8 cellular contexts compared by ENCODE assay signal in genomic region chr1:27544818-27545612, GRCh38. TPM values are rescaled to one million over a fixed set of nuclear protein-coding genes. Genes with fewer than 3 reads are reported as not detected.
A peak's percentile ranks its signal among the peaks of the same experiment; 100 is the strongest.
DNase-seq lines count a peak whose midpoint lies in the region; ATAC-seq and TF ChIP-seq lines count a peak whose summit lies in the region.
"Had no signal": no experiment of that assay in that cellular context is flagged by ENCODE, and none has a peak within 500 bp of the region (broad histone marks: within the 10 kb centered on the region; RNA-seq: fewer than 3 reads in every experiment).

No MANE protein-coding gene starts in this region.

- no peak for TF ChIP-seq POLR2A in tibial nerve (IDR thresholded peaks at IDR 0.05)

- H3K36me3 Mint-ChIP-seq in activated CD4-positive, alpha-beta memory T cell treated with anti-CD3 and anti-CD28 coated beads, Interleukin-2, amount 10 ng/mL, durations not matched to agents 7 days and 5 days (ENCODE audit: low read depth) = peaks cover 2% of the 10 kb centered on the region
- no peaks in the 10 kb centered on the region for H3K36me3 Mint-ChIP-seq in activated CD4-positive, alpha-beta memory T cell treated with anti-CD3 and anti-CD28 coated beads for 36 hours

- H2AFZ ChIP-seq in PC-3 (ENCODE audit: low read length) (no peak overlapping the region), mesenchymal stem cell (ENCODE audit: low read depth, low read length) (no peak overlapping the region)

- H3K79me2 ChIP-seq in PC-3 (ENCODE audit: low read length) = peaks cover 36% of the 10 kb centered on the region

- 90% methylated on average over 12 of the region's 12 CpGs for WGBS in mesenchymal stem cell
- WGBS in tibial nerve, 2 donors = 51 to 52% methylated on average over 12 of the region's 12 CpGs

- no peaks in the 10 kb centered on the region for H3K9me3 Mint-ChIP-seq in activated CD4-positive, alpha-beta memory T cell treated with anti-CD3 and anti-CD28 coated beads, Interleukin-2, amount 10 ng/mL, durations not matched to agents 7 days and 5 days
- no peaks in the 10 kb centered on the region for H3K9me3 Mint-ChIP-seq in activated CD4-positive, alpha-beta memory T cell treated with anti-CD3 and anti-CD28 coated beads for 36 hours

- H3K14ac ChIP-seq in mesenchymal stem cell (ENCODE audit: low read length in 2 of 2) = no peak overlapping the region

- H3K27ac ChIP-seq in PC-3 (ENCODE audit: low read length) (peak overlapping the region; percentile 100), cingulate gyrus (ENCODE audit: low read depth, low read length) (peak overlapping the region; percentile 61), mesenchymal stem cell (ENCODE audit: low read length, poor library complexity, severe bottlenecking) (no peak overlapping the region), tibial nerve (peak overlapping the region; percentile 57 to 92 (median 74))
- H3K27ac ChIP-seq: SJCRH30 had no signal

- H4K20me1 ChIP-seq in PC-3 (ENCODE audit: low read length) = no peaks in the 10 kb centered on the region

- CTCF ChIA-PET in PC-3 (lab: Charles Lee) = no interaction called here
- CTCF ChIA-PET in activated CD4-positive, alpha-beta memory T cell treated with anti-CD3 and anti-CD28 coated beads, Interleukin-2, amount 10 ng/mL, durations not matched to agents 7 days and 5 days (lab: Charles Lee) = interaction anchor here (1.6 kb wide), 1 partner anchor 12 kb away, joined by 10 read pairs; no protein-coding TSS in a partner anchor
- CTCF ChIA-PET in activated CD4-positive, alpha-beta memory T cell treated with anti-CD3 and anti-CD28 coated beads for 36 hours (lab: Charles Lee) = interaction anchor here (4.5 kb wide), 1 partner anchor 11 kb away, joined by 27 read pairs; no protein-coding TSS in a partner anchor

- H3K9ac ChIP-seq in PC-3 (ENCODE audit: low read length) (0 out of 2 replicates have a peak overlapping the region, but pooled peaks have one; percentile 88), mesenchymal stem cell (ENCODE audit: low read length) (peak overlapping the region; percentile 71)

- no peak overlapping the region for H3K4me3 Mint-ChIP-seq in activated CD4-positive, alpha-beta memory T cell treated with anti-CD3 and anti-CD28 coated beads, Interleukin-2, amount 10 ng/mL, durations not matched to agents 7 days and 5 days
- no peak overlapping the region for H3K4me3 Mint-ChIP-seq in activated CD4-positive, alpha-beta memory T cell treated with anti-CD3 and anti-CD28 coated beads for 36 hours

- no TSS peak for BruUV-seq in PC-3 (replicated peaks; lab: Mats Ljungman, UMichigan)

- H3K4me2 ChIP-seq in PC-3 (ENCODE audit: low read length) = no peak overlapping the region
- H3K4me2 ChIP-seq in mesenchymal stem cell (ENCODE audit: low read length, poor library complexity, severe bottlenecking) = no peak overlapping the region

- H3K27me3 Mint-ChIP-seq in activated CD4-positive, alpha-beta memory T cell treated with anti-CD3 and anti-CD28 coated beads, Interleukin-2, amount 10 ng/mL, durations not matched to agents 7 days and 5 days = no peaks in the 10 kb centered on the region
- H3K27me3 Mint-ChIP-seq in activated CD4-positive, alpha-beta memory T cell treated with anti-CD3 and anti-CD28 coated beads for 36 hours = no peaks in the 10 kb centered on the region

- TF ChIP-seq CTCF in PC-3 (conservative IDR thresholded peaks at IDR 0.05; ENCODE audit: low read depth, low read length) (no peak), tibial nerve (IDR thresholded peaks at IDR 0.05) (no peak)

- H3K27me3 ChIP-seq in PC-3 (ENCODE audit: low read length) (no peaks in the 10 kb centered on the region), mesenchymal stem cell (ENCODE audit: control insufficient read depth in 1 of 2, insufficient read depth in 1 of 2, low read length in 2 of 2) (no peaks in the 10 kb centered on the region), tibial nerve (no peaks in the 10 kb centered on the region)
- H3K27me3 ChIP-seq: SJCRH30 had no signal

- H2BK120ac ChIP-seq in mesenchymal stem cell (ENCODE audit: low read depth, low read length) = no peak overlapping the region

- H3K27ac Mint-ChIP-seq in activated CD4-positive, alpha-beta memory T cell treated with anti-CD3 and anti-CD28 coated beads, Interleukin-2, amount 10 ng/mL, durations not matched to agents 7 days and 5 days = no peak overlapping the region
- no peak overlapping the region for H3K27ac Mint-ChIP-seq in activated CD4-positive, alpha-beta memory T cell treated with anti-CD3 and anti-CD28 coated beads for 36 hours

- no peak overlapping the region for H2BK5ac ChIP-seq in mesenchymal stem cell (ENCODE audit: low read depth, low read length, poor library complexity, severe bottlenecking)

- peak overlapping the region in 1 of 2 experiments; percentile 29 for H3K18ac ChIP-seq in mesenchymal stem cell (ENCODE audit: low read depth in 1 of 2, low read length in 2 of 2)

- peak overlapping the region; percentile 12 to 59 for H2BK12ac ChIP-seq in mesenchymal stem cell (ENCODE audit: low read length in 2 of 2)

- no peak for DNase-seq in PC-3
- peak; percentile 59 for DNase-seq in mesenchymal stem cell
- peak in 1 of 2 donors; percentile 75 for DNase-seq in tibial nerve (ENCODE audit: low spot score in 2 of 2)
- no peak for DNase-seq in SK-N-DZ (ENCODE audit: low spot score)
- no peak for DNase-seq in activated CD4-positive, alpha-beta memory T cell treated with anti-CD3 and anti-CD28 coated beads, Interleukin-2, amount 10 ng/mL, durations not matched to agents 7 days and 5 days
- no peak for DNase-seq in activated CD4-positive, alpha-beta memory T cell treated with anti-CD3 and anti-CD28 coated beads for 36 hours

- POLR2A ChIA-PET in PC-3 (lab: Charles Lee; ENCODE audit: unreplicated experiment) = no interaction called here
- POLR2A ChIA-PET in activated CD4-positive, alpha-beta memory T cell treated with anti-CD3 and anti-CD28 coated beads, Interleukin-2, amount 10 ng/mL, durations not matched to agents 7 days and 5 days (lab: Charles Lee) = interaction anchor here (1.6 kb wide), 1 partner anchor 55 kb away, joined by 5 read pairs; the partner anchor contains the start of gene WASF2
- POLR2A ChIA-PET in activated CD4-positive, alpha-beta memory T cell treated with anti-CD3 and anti-CD28 coated beads for 36 hours (lab: Charles Lee) = no interaction called here

- no peak for ATAC-seq in PC-3

- peak in 1 of 2 donors; percentile 34 for TF ChIP-seq EP300 in tibial nerve (IDR thresholded peaks at IDR 0.05)

- no peak overlapping the region for H3K23ac ChIP-seq in mesenchymal stem cell (ENCODE audit: low read length in 2 of 2)

- H3K4me1 ChIP-seq in PC-3 (ENCODE audit: insufficient read depth, low read length) (peaks cover 47% of the 10 kb centered on the region), mesenchymal stem cell (ENCODE audit: control insufficient read depth, insufficient read depth, low read depth, low read length) (peaks cover 44% of the 10 kb centered on the region), tibial nerve (peaks cover 4 to 77% (median 43%) of the 10 kb centered on the region in 4 donors)

- peak overlapping the region; percentile 61 for H4K91ac ChIP-seq in mesenchymal stem cell (ENCODE audit: low read length)

- H3K9me3 ChIP-seq in PC-3 (ENCODE audit: low read length) (no peaks in the 10 kb centered on the region), mesenchymal stem cell (ENCODE audit: control insufficient read depth, low read length) (no peaks in the 10 kb centered on the region), tibial nerve (no peaks in the 10 kb centered on the region)
- H3K9me3 ChIP-seq: SJCRH30 had no signal

- peaks cover 41% of the 10 kb centered on the region for H3K79me1 ChIP-seq in mesenchymal stem cell (replicated peaks; ENCODE audit: low read length, poor library complexity, severe bottlenecking)

- peaks cover 11% of the 10 kb centered on the region for H3K4me1 Mint-ChIP-seq in activated CD4-positive, alpha-beta memory T cell treated with anti-CD3 and anti-CD28 coated beads, Interleukin-2, amount 10 ng/mL, durations not matched to agents 7 days and 5 days
- peaks cover 8% of the 10 kb centered on the region for H3K4me1 Mint-ChIP-seq in activated CD4-positive, alpha-beta memory T cell treated with anti-CD3 and anti-CD28 coated beads for 36 hours (ENCODE audit: low read depth)

- no peak overlapping the region for H2AK5ac ChIP-seq in mesenchymal stem cell (ENCODE audit: low read length, severe bottlenecking)

- no peak overlapping the region for H2BK15ac ChIP-seq in mesenchymal stem cell (ENCODE audit: low read depth, poor library complexity, severe bottlenecking)

- H3K4me3 ChIP-seq in PC-3 (ENCODE audit: low read length) (no peak overlapping the region), mesenchymal stem cell (ENCODE audit: insufficient read depth in 1 of 2, low read depth in 1 of 2, low read length in 2 of 2) (peak overlapping the region in 1 of 2 experiments; percentile 0), tibial nerve (no peak overlapping the region)
- H3K4me3 ChIP-seq: SJCRH30 had no signal

- intact Hi-C loops in PC-3 (cut with micrococcal nuclease) = no loop called here
- intact Hi-C loops in activated CD4-positive, alpha-beta memory T cell treated with anti-CD3 and anti-CD28 coated beads for 36 hours (cut with micrococcal nuclease) = no loop called here

- H4K8ac ChIP-seq in mesenchymal stem cell (ENCODE audit: low read length) = no peak overlapping the region

- peaks cover 8% of the 10 kb centered on the region; the same call in 1 of the 2 replicates for H3K36me3 ChIP-seq in PC-3 (ENCODE audit: low read depth, low read length)
- peaks cover 50 to 70% of the 10 kb centered on the region in 2 experiments for H3K36me3 ChIP-seq in mesenchymal stem cell (ENCODE audit: control insufficient read depth in 1 of 2, insufficient read depth in 2 of 2, low read depth in 1 of 2, low read length in 2 of 2)
- H3K36me3 ChIP-seq in tibial nerve = peaks cover 0 to 53% (median 5%) of the 10 kb centered on the region in 3 donors

- H3F3A ChIP-seq in PC-3 (ENCODE audit: low read length, unreplicated experiment) = peaks cover 5% of the 10 kb centered on the region

- H3K4ac ChIP-seq in mesenchymal stem cell (ENCODE audit: low read depth in 1 of 2, low read length in 2 of 2) = peak overlapping the region in 1 of 2 experiments; percentile 9

- no peaks in the 10 kb centered on the region for H3K9me2 ChIP-seq in PC-3 (replicated peaks; ENCODE audit: low read length)

RNA-seq across cellular contexts. Expression of gene WASF2, which starts 55.0 kb away (rescaled TPM):
- total RNA-seq in PC-3 (2014; rRNA removed) (20.7 and 32.4 TPM in 2 replicates), tibial nerve (10 to 100 TPM; 74.9 to 95.9 (median 83.4) TPM)
- 68.4 TPM for polyA plus RNA-seq in mesenchymal stem cell (2013, experiment 1 of 2)
- 68.6 TPM for polyA plus RNA-seq in mesenchymal stem cell (2013, experiment 2 of 2)
- polyA plus RNA-seq in SK-N-DZ (2014; cell fraction: cytosol; rRNA removed) = 11.3 and 12.4 TPM in 2 replicates
- 4.1 and 10.3 TPM in 2 replicates for polyA plus RNA-seq in SK-N-DZ (2014; cell fraction: nucleus; rRNA removed)
- total RNA-seq in activated CD4-positive, alpha-beta memory T cell treated with anti-CD3 and anti-CD28 coated beads, Interleukin-2, amount 10 ng/mL, durations not matched to agents 7 days and 5 days = 100 to 1,000 TPM; 150 TPM
- total RNA-seq in activated CD4-positive, alpha-beta memory T cell treated with anti-CD3 and anti-CD28 coated beads for 36 hours = 100 to 1,000 TPM; 109 to 110 TPM

RNA-seq across cellular contexts. Expression of gene AHDC1, which starts 58.9 kb away (rescaled TPM):
- total RNA-seq in PC-3 (2014; rRNA removed) = 15.2 and 20.4 TPM in 2 replicates
- 27.0 TPM for polyA plus RNA-seq in mesenchymal stem cell (2013, experiment 1 of 2)
- polyA plus RNA-seq in mesenchymal stem cell (2013, experiment 2 of 2) = 24.1 TPM
- total RNA-seq in tibial nerve = 10 to 100 TPM; 26.4 to 39.9 (median 34.6) TPM
- 1.5 and 3.5 TPM in 2 replicates for polyA plus RNA-seq in SK-N-DZ (2014; cell fraction: cytosol; rRNA removed)
- polyA plus RNA-seq in SK-N-DZ (2014; cell fraction: nucleus; rRNA removed) = 3.2 and 3.8 TPM in 2 replicates
- 10 to 100 TPM; 16.9 to 18.9 TPM for total RNA-seq in activated CD4-positive, alpha-beta memory T cell treated with anti-CD3 and anti-CD28 coated beads, Interleukin-2, amount 10 ng/mL, durations not matched to agents 7 days and 5 days
- total RNA-seq in activated CD4-positive, alpha-beta memory T cell treated with anti-CD3 and anti-CD28 coated beads for 36 hours = 10 to 100 TPM in 1 of 2 experiments, 1 to 10 TPM in 1; 8.3 to 12.1 TPM
